ENCODE assay signal across 2 cellular contexts in the genomic region with DNA sequence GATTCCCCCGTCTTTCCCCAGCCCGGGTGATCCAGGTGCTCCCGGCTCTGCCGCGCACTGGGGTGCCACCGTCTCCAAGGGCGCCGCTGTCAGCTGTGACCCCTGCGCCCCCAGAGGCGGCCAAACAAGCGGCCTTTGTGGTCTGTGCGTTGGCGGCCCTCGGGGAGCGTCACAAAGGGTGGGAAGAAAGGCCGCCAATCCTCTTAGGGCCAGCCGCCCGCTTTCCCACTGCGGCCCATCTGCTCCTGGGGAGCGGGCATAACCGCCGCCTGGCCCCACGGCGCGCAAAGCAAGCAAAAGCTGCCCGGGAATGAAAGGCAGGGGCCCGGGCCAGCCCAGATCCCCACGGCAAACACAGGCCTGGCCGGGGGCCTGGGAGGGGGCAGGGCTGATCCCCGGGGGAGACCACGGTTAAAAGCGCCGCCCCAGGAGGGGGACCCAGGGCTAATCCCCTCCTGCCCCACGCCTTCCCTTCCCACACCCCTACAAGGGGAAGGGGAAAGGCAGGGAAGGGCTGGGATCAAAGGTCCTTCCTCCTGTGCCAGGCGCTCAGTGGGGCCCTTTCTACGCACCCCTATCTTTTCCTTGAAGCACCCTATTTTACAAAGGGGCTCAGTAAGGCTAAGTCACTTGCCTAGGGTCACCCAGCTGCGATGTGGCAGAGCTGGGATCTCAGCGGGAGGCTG.
TF ChIP-seq lines count a peak whose summit lies in the region.

No MANE protein-coding gene starts in this region.

TF ChIP-seq in GM23338, 12 proteins besides CTCF, POLR2A, EP300 and RAD21 (continues in another document):
- TF ChIP-seq ZNF114 (CRISPR knock-in tag; IDR thresholded peaks at IDR 0.05): no peak
- TF ChIP-seq ETS1 (IDR thresholded peaks at IDR 0.05): no peak
- TF ChIP-seq NANOG (IDR thresholded peaks at IDR 0.05; ENCODE audit: borderline replicate concordance): no peak
- no peak for TF ChIP-seq JUNB (IDR thresholded peaks at IDR 0.05; ENCODE audit: unreplicated experiment)
- no peak for TF ChIP-seq STAT1 (IDR thresholded peaks at IDR 0.05; ENCODE audit: unreplicated experiment)
- TF ChIP-seq POLR2AphosphoS5 (IDR thresholded peaks at IDR 0.05; ENCODE audit: low read depth): no peak
- TF ChIP-seq ZNF462 (CRISPR knock-in tag; IDR thresholded peaks at IDR 0.05): no peak
- TF ChIP-seq ZNF331 (CRISPR knock-in tag; IDR thresholded peaks at IDR 0.05; ENCODE audit: low read depth): no peak
- TF ChIP-seq EZH2phosphoT487 (IDR thresholded peaks at IDR 0.05; ENCODE audit: unreplicated experiment): no peak
- TF ChIP-seq EZH2 (IDR thresholded peaks at IDR 0.05; ENCODE audit: low read depth, unreplicated experiment): no peak

TF ChIP-seq in endothelial cell of umbilical vein, 7 proteins besides CTCF, POLR2A, EP300 and RAD21:
- no peak for TF ChIP-seq MAX (IDR thresholded peaks at IDR 0.05; ENCODE audit: insufficient read depth, insufficient read length)
- no peak for TF ChIP-seq EZH2 (IDR thresholded peaks at IDR 0.05; ENCODE audit: borderline replicate concordance, low read depth, low read length, severe bottlenecking)
- TF ChIP-seq FOS (IDR thresholded peaks at IDR 0.05; ENCODE audit: borderline replicate concordance, insufficient read depth, low read length): no peak
- no peak for TF ChIP-seq JUN (IDR thresholded peaks at IDR 0.05; ENCODE audit: borderline replicate concordance, insufficient read depth, insufficient read length, low read depth)
- no peak for TF ChIP-seq POLR2AphosphoS5 (IDR thresholded peaks at IDR 0.05; ENCODE audit: insufficient read depth, low read depth, low read length)
- TF ChIP-seq MYC (IDR thresholded peaks at IDR 0.05; ENCODE audit: low read depth, low read length): no peak
- TF ChIP-seq GATA2 (IDR thresholded peaks at IDR 0.05; ENCODE audit: insufficient read depth, insufficient read length, low read depth, low read length): no peak
